Comparison of ENCODE assay signal across 27 cellular contexts in the genomic region with DNA sequence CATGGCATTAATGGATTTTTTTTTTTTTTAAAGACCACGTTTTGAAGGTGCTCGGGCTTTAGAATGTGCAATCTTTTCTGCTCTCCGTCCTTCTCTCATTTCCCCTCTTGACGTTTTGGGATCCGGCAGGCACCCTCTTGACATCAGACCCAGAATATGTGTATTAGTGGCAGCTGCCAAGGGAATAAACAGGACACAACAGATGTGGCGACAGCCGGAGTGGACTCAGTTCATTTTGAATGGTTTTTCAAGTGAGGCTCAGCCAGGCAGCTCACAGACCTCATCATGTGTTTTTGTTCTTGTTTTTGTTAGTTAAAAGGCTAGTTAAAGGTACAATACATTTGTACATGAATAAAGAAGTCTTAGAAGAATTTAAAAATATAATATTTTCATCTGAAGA.
DNase-seq lines count a peak whose midpoint lies in the region; ATAC-seq and TF ChIP-seq lines count a peak whose summit lies in the region.
"Had no signal": no experiment of that assay in that cellular context is flagged by ENCODE, and none has a peak within 500 bp of the region (broad histone marks: within the 10 kb centered on the region; RNA-seq: fewer than 3 reads in every experiment).

No MANE protein-coding gene starts in this region.

- H3K4me1 Mint-ChIP-seq in brain, result peaks cover 57% of the 10 kb centered on the region
- H3K4me1 Mint-ChIP-seq: activated naive CD8-positive, alpha-beta T cell treated with anti-CD3 and anti-CD28 coated beads, Interleukin-2, amount 50 U/mL, for 24 hours had no signal

- no peaks in the 10 kb centered on the region for H3K36me3 Mint-ChIP-seq in brain

- peak; percentile 61 for DNase-seq in NCI-H2171 (lab: John Stamatoyannopoulos, UW)
- peak; percentile 16 for DNase-seq in putamen (ENCODE audit: low spot score)
- DNase-seq in NCI-H187 treated with DMSO at 0.1 percent for 48 hours (lab: John Stamatoyannopoulos, UW), result no peak
- DNase-seq in activated T-cell treated with anti-CD3 and anti-CD28 coated beads, Interleukin-2, amount 50 U/mL, for 48 hours, result no peak
- DNase-seq in posterior vena cava (ENCODE audit: low spot score), result no peak
- DNase-seq: ACHN; activated CD4-positive, alpha-beta T cell treated with anti-CD3 and anti-CD28 coated beads for 48 hours; activated gamma-delta T cell treated with Interleukin-2 at 50 U/mL for 16 hours; activated naive CD8-positive, alpha-beta T cell treated with anti-CD3 and anti-CD28 coated beads, Interleukin-2, amount 50 U/mL, for 24 hours; activated T-cell treated with anti-CD3 and anti-CD28 coated beads, Interleukin-2, amount 50 U/mL, for 1 hour; central memory CD4-positive, alpha-beta T cell; DMS53; endodermal cell; foreskin fibroblast; left cardiac atrium; NCI-H2029; SHP77; stimulated activated naive CD4-positive, alpha-beta T cell treated with Interleukin-2 at 50 U/mL for 16 hours; T-helper 9 cell had no signal

- ATAC-seq in HG03432 (IDR thresholded peaks at IDR 0.05; ENCODE audit: unreplicated experiment), result no peak
- ATAC-seq: activated naive CD8-positive, alpha-beta T cell treated with anti-CD3 and anti-CD28 coated beads, Interleukin-2, amount 50 U/mL, for 24 hours; esophagus mucosa; left cardiac atrium had no signal

- no peak for TF ChIP-seq CTCF in brain (conservative IDR thresholded peaks at IDR 0.05)

- H3K36me3 ChIP-seq in ES-I3 (ENCODE audit: insufficient read depth, low read length), result no peaks in the 10 kb centered on the region
- H3K36me3 ChIP-seq: BLaER1, neutrophil, thoracic aorta had no signal

- intact Hi-C loops in posterior vena cava (cut with DNase I), result no loop called here

- H3K4me3 Mint-ChIP-seq in brain, result peak overlapping the region in 2 of 5 experiments; percentile 10 to 68
- H3K4me3 Mint-ChIP-seq: activated naive CD8-positive, alpha-beta T cell treated with anti-CD3 and anti-CD28 coated beads, Interleukin-2, amount 50 U/mL, for 24 hours; endodermal cell had no signal

- peak overlapping the region; percentile 37; the same call in 1 of the 2 replicates for H3K9ac ChIP-seq in ES-I3 (ENCODE audit: low read depth, low read length)
- H3K9ac ChIP-seq: BLaER1 had no signal

- no peaks in the 10 kb centered on the region for H3K9me3 ChIP-seq in ES-I3 (ENCODE audit: control insufficient read depth, insufficient read depth, low read length)
- H3K9me3 ChIP-seq: BLaER1, neutrophil, thoracic aorta had no signal

- peak overlapping the region in 3 of 5 experiments; percentile 41 to 76 (median 56) for H3K27ac Mint-ChIP-seq in brain
- H3K27ac Mint-ChIP-seq: activated naive CD8-positive, alpha-beta T cell treated with anti-CD3 and anti-CD28 coated beads, Interleukin-2, amount 50 U/mL, for 24 hours; endodermal cell; progenitor cell of endocrine pancreas had no signal

- peaks cover 60% of the 10 kb centered on the region for H3K4me1 ChIP-seq in ES-I3 (ENCODE audit: insufficient read depth, low read length)

- H3K27me3 Mint-ChIP-seq in brain, result peaks cover 4% of the 10 kb centered on the region
- H3K27me3 Mint-ChIP-seq: activated naive CD8-positive, alpha-beta T cell treated with anti-CD3 and anti-CD28 coated beads, Interleukin-2, amount 50 U/mL, for 24 hours; progenitor cell of endocrine pancreas had no signal

- H3K9me3 Mint-ChIP-seq in brain, result no peaks in the 10 kb centered on the region
- H3K9me3 Mint-ChIP-seq: activated naive CD8-positive, alpha-beta T cell treated with anti-CD3 and anti-CD28 coated beads, Interleukin-2, amount 50 U/mL, for 24 hours; endodermal cell had no signal

Comparison
In these comparisons a context has a peak if more than half of its experiments do, and no peak if none do; other contexts are left out.
1. DNase-seq: peak in NCI-H2171 (single experiment) and putamen (single experiment); none in NCI-H187 treated with DMSO at 0.1 percent for 48 hours (single experiment), activated T-cell treated with anti-CD3 and anti-CD28 coated beads, Interleukin-2, amount 50 U/mL, for 48 hours (0 of 2) and posterior vena cava (single experiment).